1 cellular context compared by ENCODE assay signal in the genomic region with DNA sequence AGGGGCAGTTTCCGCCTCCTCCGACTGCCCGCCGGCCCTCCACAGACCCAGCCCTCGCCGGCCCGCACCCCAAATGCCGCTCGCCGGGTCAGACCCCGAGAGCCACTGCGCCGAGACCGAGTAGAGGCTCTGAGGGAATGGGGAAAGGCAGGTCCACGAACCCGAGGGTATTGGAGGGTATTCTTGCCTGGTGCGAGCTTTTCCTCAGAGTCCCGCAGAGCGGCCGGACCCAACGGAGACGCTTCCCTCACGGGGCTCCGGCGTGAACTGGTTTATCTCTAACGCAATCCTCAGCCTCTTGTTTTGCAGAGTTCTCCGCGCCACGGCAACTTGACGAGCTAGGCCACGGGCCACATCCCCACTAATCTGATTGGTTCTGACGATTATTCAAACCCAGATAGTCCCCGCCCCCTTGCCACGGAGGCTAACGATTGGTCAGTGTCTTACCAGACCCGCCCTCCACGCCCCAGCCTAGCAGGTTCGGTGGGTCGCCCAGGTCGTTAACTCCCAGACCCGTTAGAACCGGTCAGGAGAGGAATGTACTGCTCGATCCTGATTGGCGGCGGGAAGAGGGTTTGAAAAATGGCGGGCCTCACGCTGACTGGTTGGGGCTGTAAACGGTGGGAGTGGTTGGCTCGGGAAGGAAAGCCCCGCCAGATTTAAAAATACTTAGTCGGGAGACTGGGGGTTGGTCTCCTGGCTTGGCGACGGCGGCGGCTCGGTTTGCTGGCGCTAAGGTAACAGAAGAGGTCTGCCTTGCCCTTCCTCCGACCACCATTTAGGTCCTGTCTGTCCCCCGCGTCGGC.
TF ChIP-seq lines count a peak whose summit lies in the region.

A gene (minus strand): TSS at position 274 of the 806 bp plus-strand sequence. CDS start 709 bp downstream, outside the sequence.

TF ChIP-seq in HepG2, 621 proteins besides CTCF, POLR2A, EP300 and RAD21 (continued from another document and continues in another):
- TF ChIP-seq, protein P1, sequence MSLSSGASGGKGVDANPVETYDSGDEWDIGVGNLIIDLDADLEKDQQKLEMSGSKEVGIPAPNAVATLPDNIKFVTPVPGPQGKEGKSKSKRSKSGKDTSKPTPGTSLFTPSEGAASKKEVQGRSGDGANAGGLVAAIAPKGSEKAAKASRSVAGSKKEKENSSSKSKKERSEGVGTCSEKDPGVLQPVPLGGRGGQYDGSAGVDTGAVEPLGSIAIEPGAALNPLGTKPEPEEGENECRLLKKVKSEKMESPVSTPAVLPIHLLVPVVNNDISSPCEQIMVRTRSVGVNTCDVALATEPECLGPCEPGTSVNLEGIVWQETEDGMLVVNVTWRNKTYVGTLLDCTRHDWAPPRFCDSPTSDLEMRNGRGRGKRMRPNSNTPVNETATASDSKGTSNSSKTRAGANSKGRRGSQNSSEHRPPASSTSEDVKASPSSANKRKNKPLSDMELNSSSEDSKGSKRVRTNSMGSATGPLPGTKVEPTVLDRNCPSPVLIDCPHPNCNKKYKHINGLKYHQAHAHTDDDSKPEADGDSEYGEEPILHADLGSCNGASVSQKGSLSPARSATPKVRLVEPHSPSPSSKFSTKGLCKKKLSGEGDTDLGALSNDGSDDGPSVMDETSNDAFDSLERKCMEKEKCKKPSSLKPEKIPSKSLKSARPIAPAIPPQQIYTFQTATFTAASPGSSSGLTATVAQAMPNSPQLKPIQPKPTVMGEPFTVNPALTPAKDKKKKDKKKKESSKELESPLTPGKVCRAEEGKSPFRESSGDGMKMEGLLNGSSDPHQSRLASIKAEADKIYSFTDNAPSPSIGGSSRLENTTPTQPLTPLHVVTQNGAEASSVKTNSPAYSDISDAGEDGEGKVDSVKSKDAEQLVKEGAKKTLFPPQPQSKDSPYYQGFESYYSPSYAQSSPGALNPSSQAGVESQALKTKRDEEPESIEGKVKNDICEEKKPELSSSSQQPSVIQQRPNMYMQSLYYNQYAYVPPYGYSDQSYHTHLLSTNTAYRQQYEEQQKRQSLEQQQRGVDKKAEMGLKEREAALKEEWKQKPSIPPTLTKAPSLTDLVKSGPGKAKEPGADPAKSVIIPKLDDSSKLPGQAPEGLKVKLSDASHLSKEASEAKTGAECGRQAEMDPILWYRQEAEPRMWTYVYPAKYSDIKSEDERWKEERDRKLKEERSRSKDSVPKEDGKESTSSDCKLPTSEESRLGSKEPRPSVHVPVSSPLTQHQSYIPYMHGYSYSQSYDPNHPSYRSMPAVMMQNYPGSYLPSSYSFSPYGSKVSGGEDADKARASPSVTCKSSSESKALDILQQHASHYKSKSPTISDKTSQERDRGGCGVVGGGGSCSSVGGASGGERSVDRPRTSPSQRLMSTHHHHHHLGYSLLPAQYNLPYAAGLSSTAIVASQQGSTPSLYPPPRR (CRISPR knock-in tag; IDR thresholded peaks at IDR 0.05; ENCODE audit: borderline replicate concordance) = peak; percentile 10; the same call in 1 of the 2 replicates
- TF ChIP-seq, protein P2, sequence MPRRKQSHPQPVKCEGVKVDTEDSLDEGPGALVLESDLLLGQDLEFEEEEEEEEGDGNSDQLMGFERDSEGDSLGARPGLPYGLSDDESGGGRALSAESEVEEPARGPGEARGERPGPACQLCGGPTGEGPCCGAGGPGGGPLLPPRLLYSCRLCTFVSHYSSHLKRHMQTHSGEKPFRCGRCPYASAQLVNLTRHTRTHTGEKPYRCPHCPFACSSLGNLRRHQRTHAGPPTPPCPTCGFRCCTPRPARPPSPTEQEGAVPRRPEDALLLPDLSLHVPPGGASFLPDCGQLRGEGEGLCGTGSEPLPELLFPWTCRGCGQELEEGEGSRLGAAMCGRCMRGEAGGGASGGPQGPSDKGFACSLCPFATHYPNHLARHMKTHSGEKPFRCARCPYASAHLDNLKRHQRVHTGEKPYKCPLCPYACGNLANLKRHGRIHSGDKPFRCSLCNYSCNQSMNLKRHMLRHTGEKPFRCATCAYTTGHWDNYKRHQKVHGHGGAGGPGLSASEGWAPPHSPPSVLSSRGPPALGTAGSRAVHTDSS (CRISPR knock-in tag; conservative IDR thresholded peaks at IDR 0.05) = no peak
- TF ChIP-seq AGO1 (IDR thresholded peaks at IDR 0.05; ENCODE audit: low read depth, low read length, poor library complexity, severe bottlenecking) (peak; percentile 16), ZNF674 (CRISPR knock-in tag; IDR thresholded peaks at IDR 0.05; ENCODE audit: low read depth) (no peak), JUN (CRISPR knock-in tag; IDR thresholded peaks at IDR 0.05) (no peak), ZNF572 (CRISPR knock-in tag; IDR thresholded peaks at IDR 0.05) (0 out of 2 replicates have a peak, but pooled peaks have one; percentile 43), ZNF441 (CRISPR knock-in tag; IDR thresholded peaks at IDR 0.05; ENCODE audit: borderline replicate concordance) (0 out of 2 replicates have a peak, but pooled peaks have one; percentile 41), GPN1 (CRISPR knock-in tag; IDR thresholded peaks at IDR 0.05; ENCODE audit: borderline replicate concordance) (no peak), PAWR (CRISPR knock-in tag; IDR thresholded peaks at IDR 0.05; ENCODE audit: borderline replicate concordance) (no peak), ZNF17 (CRISPR knock-in tag; IDR thresholded peaks at IDR 0.05) (no peak), AKAP8 (CRISPR knock-in tag; IDR thresholded peaks at IDR 0.05) (no peak; the same call in 1 of the 2 replicates), ZNF816 (CRISPR knock-in tag; IDR thresholded peaks at IDR 0.05; ENCODE audit: borderline replicate concordance) (peak; percentile 99; the same call in 1 of the 2 replicates), ZSCAN9 (CRISPR knock-in tag; IDR thresholded peaks at IDR 0.05; ENCODE audit: borderline replicate concordance) (peak; percentile 70; the same call in 1 of the 2 replicates), ASH2L (IDR thresholded peaks at IDR 0.05; ENCODE audit: insufficient read length, low read depth, low read length) (peak; percentile 64), ZNF33A (CRISPR knock-in tag; IDR thresholded peaks at IDR 0.05; ENCODE audit: borderline replicate concordance) (no peak), FOXO1 (CRISPR knock-in tag; IDR thresholded peaks at IDR 0.05) (peak; percentile 54; the same call in 1 of the 2 replicates), THAP11 (CRISPR knock-in tag; IDR thresholded peaks at IDR 0.05) (peak; percentile 77), SIX4 (CRISPR knock-in tag; IDR thresholded peaks at IDR 0.05) (no peak), ZNF546 (CRISPR knock-in tag; conservative IDR thresholded peaks at IDR 0.05) (no peak), ZFP90 (CRISPR knock-in tag; IDR thresholded peaks at IDR 0.05; ENCODE audit: borderline replicate concordance) (no peak; the same call in 1 of the 2 replicates), ZNF256 (CRISPR knock-in tag; conservative IDR thresholded peaks at IDR 0.05) (peak; percentile 79; the same call in 1 of the 2 replicates), ZBTB7A (CRISPR knock-in tag; IDR thresholded peaks at IDR 0.05) (no peak; the same call in 1 of the 2 replicates), MIER2 (CRISPR knock-in tag; IDR thresholded peaks at IDR 0.05) (no peak; the same call in 1 of the 2 replicates), ZNF776 (CRISPR knock-in tag; IDR thresholded peaks at IDR 0.05) (0 out of 2 replicates have a peak, but pooled peaks have one; percentile 20), ZNF451 (CRISPR knock-in tag; IDR thresholded peaks at IDR 0.05) (peak; percentile 66; the same call in 1 of the 2 replicates), YEATS2 (CRISPR knock-in tag; IDR thresholded peaks at IDR 0.05; ENCODE audit: borderline replicate concordance) (peak; percentile 75; the same call in 1 of the 2 replicates), ZSCAN12 (CRISPR knock-in tag; IDR thresholded peaks at IDR 0.05) (no peak), IRF2 (CRISPR knock-in tag; IDR thresholded peaks at IDR 0.05) (peak; percentile 27; the same call in 1 of the 2 replicates), HNRNPUL1 (IDR thresholded peaks at IDR 0.05; ENCODE audit: low read depth, low read length) (no peak)
- TF ChIP-seq, protein P3, sequence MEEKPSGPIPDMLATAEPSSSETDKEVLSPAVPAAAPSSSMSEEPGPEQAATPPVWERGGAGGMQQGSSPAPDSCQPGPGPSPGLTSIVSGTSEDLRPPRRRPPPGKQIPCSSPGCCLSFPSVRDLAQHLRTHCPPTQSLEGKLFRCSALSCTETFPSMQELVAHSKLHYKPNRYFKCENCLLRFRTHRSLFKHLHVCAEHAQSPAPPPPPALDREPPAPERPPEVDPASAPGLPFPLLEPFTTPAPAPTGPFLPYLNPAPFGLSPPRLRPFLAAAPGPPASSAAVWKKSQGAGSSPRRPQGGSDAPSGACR (CRISPR knock-in tag; IDR thresholded peaks at IDR 0.05) = no peak
- TF ChIP-seq, protein P4, sequence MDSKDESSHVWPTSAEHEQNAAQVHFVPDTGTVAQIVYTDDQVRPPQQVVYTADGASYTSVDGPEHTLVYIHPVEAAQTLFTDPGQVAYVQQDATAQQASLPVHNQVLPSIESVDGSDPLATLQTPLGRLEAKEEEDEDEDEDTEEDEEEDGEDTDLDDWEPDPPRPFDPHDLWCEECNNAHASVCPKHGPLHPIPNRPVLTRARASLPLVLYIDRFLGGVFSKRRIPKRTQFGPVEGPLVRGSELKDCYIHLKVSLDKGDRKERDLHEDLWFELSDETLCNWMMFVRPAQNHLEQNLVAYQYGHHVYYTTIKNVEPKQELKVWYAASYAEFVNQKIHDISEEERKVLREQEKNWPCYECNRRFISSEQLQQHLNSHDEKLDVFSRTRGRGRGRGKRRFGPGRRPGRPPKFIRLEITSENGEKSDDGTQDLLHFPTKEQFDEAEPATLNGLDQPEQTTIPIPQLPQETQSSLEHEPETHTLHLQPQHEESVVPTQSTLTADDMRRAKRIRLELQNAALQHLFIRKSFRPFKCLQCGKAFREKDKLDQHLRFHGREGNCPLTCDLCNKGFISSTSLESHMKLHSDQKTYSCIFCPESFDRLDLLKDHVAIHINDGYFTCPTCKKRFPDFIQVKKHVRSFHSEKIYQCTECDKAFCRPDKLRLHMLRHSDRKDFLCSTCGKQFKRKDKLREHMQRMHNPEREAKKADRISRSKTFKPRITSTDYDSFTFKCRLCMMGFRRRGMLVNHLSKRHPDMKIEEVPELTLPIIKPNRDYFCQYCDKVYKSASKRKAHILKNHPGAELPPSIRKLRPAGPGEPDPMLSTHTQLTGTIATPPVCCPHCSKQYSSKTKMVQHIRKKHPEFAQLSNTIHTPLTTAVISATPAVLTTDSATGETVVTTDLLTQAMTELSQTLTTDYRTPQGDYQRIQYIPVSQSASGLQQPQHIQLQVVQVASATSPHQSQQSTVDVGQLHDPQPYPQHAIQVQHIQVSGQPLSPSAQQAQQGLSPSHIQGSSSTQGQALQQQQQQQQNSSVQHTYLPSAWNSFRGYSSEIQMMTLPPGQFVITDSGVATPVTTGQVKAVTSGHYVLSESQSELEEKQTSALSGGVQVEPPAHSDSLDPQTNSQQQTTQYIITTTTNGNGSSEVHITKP (CRISPR knock-in tag; IDR thresholded peaks at IDR 0.05; ENCODE audit: low read depth) = no peak
- TF ChIP-seq, protein P5, sequence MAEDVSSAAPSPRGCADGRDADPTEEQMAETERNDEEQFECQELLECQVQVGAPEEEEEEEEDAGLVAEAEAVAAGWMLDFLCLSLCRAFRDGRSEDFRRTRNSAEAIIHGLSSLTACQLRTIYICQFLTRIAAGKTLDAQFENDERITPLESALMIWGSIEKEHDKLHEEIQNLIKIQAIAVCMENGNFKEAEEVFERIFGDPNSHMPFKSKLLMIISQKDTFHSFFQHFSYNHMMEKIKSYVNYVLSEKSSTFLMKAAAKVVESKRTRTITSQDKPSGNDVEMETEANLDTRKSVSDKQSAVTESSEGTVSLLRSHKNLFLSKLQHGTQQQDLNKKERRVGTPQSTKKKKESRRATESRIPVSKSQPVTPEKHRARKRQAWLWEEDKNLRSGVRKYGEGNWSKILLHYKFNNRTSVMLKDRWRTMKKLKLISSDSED (CRISPR knock-in tag; IDR thresholded peaks at IDR 0.05) = no peak
- TF ChIP-seq, protein P6, sequence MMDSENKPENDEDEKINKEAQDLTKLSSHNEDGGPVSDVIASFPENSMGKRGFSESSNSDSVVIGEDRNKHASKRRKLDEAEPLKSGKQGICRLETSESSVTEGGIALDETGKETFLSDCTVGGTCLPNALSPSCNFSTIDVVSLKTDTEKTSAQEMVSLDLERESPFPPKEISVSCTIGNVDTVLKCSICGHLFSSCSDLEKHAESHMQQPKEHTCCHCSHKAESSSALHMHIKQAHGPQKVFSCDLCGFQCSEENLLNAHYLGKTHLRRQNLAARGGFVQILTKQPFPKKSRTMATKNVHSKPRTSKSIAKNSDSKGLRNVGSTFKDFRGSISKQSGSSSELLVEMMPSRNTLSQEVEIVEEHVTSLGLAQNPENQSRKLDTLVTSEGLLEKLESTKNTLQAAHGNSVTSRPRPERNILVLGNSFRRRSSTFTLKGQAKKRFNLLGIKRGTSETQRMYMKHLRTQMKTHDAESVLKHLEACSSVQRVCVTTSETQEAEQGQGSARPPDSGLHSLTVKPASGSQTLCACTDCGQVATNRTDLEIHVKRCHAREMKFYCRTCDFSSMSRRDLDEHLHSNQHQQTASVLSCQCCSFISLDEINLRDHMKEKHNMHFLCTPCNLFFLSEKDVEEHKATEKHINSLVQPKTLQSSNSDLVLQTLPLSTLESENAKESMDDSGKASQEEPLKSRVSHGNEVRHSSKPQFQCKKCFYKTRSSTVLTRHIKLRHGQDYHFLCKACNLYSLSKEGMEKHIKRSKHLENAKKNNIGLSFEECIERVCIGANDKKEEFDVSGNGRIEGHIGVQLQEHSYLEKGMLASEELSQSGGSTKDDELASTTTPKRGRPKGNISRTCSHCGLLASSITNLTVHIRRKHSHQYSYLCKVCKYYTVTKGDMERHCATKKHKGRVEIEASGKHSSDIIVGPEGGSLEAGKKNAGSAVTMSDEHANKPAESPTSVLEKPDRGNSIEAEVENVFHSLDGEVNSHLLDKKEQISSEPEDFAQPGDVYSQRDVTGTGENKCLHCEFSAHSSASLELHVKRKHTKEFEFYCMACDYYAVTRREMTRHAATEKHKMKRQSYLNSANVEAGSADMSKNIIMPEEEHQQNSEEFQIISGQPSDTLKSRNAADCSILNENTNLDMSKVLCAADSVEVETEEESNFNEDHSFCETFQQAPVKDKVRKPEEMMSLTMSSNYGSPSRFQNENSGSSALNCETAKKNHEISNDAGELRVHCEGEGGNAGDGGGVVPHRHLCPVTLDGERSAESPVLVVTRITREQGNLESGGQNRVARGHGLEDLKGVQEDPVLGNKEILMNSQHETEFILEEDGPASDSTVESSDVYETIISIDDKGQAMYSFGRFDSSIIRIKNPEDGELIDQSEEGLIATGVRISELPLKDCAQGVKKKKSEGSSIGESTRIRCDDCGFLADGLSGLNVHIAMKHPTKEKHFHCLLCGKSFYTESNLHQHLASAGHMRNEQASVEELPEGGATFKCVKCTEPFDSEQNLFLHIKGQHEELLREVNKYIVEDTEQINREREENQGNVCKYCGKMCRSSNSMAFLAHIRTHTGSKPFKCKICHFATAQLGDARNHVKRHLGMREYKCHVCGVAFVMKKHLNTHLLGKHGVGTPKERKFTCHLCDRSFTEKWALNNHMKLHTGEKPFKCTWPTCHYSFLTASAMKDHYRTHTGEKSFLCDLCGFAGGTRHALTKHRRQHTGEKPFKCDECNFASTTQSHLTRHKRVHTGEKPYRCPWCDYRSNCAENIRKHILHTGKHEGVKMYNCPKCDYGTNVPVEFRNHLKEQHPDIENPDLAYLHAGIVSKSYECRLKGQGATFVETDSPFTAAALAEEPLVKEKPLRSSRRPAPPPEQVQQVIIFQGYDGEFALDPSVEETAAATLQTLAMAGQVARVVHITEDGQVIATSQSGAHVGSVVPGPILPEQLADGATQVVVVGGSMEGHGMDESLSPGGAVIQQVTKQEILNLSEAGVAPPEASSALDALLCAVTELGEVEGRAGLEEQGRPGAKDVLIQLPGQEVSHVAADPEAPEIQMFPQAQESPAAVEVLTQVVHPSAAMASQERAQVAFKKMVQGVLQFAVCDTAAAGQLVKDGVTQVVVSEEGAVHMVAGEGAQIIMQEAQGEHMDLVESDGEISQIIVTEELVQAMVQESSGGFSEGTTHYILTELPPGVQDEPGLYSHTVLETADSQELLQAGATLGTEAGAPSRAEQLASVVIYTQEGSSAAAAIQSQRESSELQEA (CRISPR knock-in tag; IDR thresholded peaks at IDR 0.05; ENCODE audit: not compliant biosample characterization) = no peak
- TF ChIP-seq, protein P7, sequence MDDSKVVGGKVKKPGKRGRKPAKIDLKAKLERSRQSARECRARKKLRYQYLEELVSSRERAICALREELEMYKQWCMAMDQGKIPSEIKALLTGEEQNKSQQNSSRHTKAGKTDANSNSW (CRISPR knock-in tag; IDR thresholded peaks at IDR 0.05; ENCODE audit: borderline replicate concordance) = peak; percentile 30; the same call in 1 of the 2 replicates
